Comparison of ENCODE assay signal across 9 cellular contexts in the genomic region with DNA sequence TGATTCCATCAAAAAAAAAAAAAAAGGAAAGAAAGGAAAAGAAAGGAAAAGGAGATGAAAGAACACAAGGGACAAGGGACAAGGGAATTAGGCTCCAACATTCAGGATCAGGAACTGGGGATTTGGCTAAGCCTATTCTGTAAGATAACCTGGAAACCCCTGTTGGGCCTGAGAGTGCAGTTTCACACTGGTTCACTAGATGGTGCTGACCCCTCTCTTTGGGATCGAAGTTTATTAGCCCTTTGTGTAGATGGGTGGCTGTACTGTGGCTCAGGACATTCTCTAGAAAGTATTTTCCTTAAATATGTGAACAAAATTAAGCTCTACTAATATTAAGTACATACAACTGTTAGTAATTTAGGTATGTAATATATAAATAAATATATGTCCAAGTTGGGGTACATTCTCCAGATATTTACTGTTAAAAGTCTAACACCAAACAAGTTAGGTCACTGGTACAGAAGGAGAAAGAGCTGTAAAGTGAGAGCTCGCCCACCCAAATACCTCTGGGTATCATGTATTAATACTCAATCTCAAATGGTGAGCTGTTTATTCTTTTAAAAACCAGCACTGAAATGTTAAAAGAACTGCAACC. TPM values are rescaled to one million over a fixed set of nuclear protein-coding genes. Genes with fewer than 3 reads are reported as not detected.
DNase-seq lines count a peak whose midpoint lies in the region; ATAC-seq and TF ChIP-seq lines count a peak whose summit lies in the region.
"Had no signal": no experiment of that assay in that cellular context is flagged by ENCODE, and none has a peak within 500 bp of the region (broad histone marks: within the 10 kb centered on the region; RNA-seq: fewer than 3 reads in every experiment).

No MANE protein-coding gene starts in this region.

- no peak overlapping the region for H3K27ac ChIP-seq in dorsolateral prefrontal cortex
- no peak overlapping the region for H3K27ac ChIP-seq in lung (ENCODE audit: low read depth in 1 of 2, low read length in 1 of 2)
- H3K27ac ChIP-seq in tibial nerve: no peak overlapping the region

- ATAC-seq in Right ventricle myocardium inferior (peak; percentile 75), lung (ENCODE audit: insufficient read depth, low FRiP score) (peak; percentile 66)

- H3K27me3 ChIP-seq in H7 (ENCODE audit: control insufficient read depth, insufficient read depth, low read length) (no peaks in the 10 kb centered on the region), dorsolateral prefrontal cortex (no peaks in the 10 kb centered on the region), lung (ENCODE audit: control insufficient read depth, insufficient read depth) (peaks cover 3% of the 10 kb centered on the region), tibial nerve (no peaks in the 10 kb centered on the region)

- no peak for TF ChIP-seq POLR2A in tibial nerve (IDR thresholded peaks at IDR 0.05)

- TF ChIP-seq EP300 in tibial nerve (IDR thresholded peaks at IDR 0.05): no peak

- H3K4me1 ChIP-seq in lung (ENCODE audit: control insufficient read depth in 2 of 2, insufficient read depth in 2 of 2, low read length in 2 of 2) (no peaks in the 10 kb centered on the region), tibial nerve (no peaks in the 10 kb centered on the region)

- DNase-seq in Right ventricle myocardium inferior (ENCODE audit: missing footprints) (no peak), cardiac septum (ENCODE audit: low spot score) (no peak), H7 (peak; percentile 69), SK-N-DZ (ENCODE audit: low spot score) (peak; percentile 54), dorsolateral prefrontal cortex (peak in 4 of 10 donors; percentile 4 to 48 (median 27)), lung (ENCODE audit: low spot score) (peak; percentile 45), tibial nerve (ENCODE audit: low spot score in 2 of 2) (peak; percentile 37 to 69)

- 44 to 46% methylated on average over 2 of the region's 2 CpGs for WGBS in lung, 2 donors
- 45 to 47% methylated on average over 2 of the region's 2 CpGs for WGBS in tibial nerve, 2 donors

- H3K9me3 ChIP-seq in lung (ENCODE audit: control insufficient read depth in 2 of 2, insufficient read depth in 1 of 2, low read length in 1 of 2): no peaks in the 10 kb centered on the region
- H3K9me3 ChIP-seq in tibial nerve: no peaks in the 10 kb centered on the region

- TF ChIP-seq CTCF in LNCAP (IDR thresholded peaks at IDR 0.05) (peak; percentile 88), dorsolateral prefrontal cortex (IDR thresholded peaks at IDR 0.05 in 54 of 56, conservative IDR thresholded peaks at IDR 0.05 in 2 of 56; ENCODE audit: low read depth in 1 of 56, partially characterized antibody in 56 of 56) (peak; percentile 17 to 93 (median 75)), lung (IDR thresholded peaks at IDR 0.05; ENCODE audit: control extremely low read depth, extremely low read depth) (peak; percentile 61), tibial nerve (IDR thresholded peaks at IDR 0.05) (peak; percentile 56 to 79 (median 70))

- H3K36me3 ChIP-seq in H7 (replicated peaks; ENCODE audit: control insufficient read depth, insufficient read depth, low read length) (no peaks in the 10 kb centered on the region), lung (ENCODE audit: control insufficient read depth in 2 of 2, insufficient read depth in 2 of 2, low read length in 2 of 2) (no peaks in the 10 kb centered on the region), tibial nerve (no peaks in the 10 kb centered on the region)

- intact Hi-C loops in Right ventricle myocardium inferior (cut with DNase I) (loop anchor here (5.0 to 10.0 kb wide), 2 partner anchors 110 to 217 kb away; partner anchors contain the start of gene ENPP1), cardiac septum (cut with DNase I) (no loop called here), dorsolateral prefrontal cortex (cut with DNase I) (loop anchor here (2.0 to 5.0 kb wide), 3 partner anchors 112 to 216 kb away; partner anchors contain the start of gene ENPP1 (in 1 of the 2))

- H3K4me3 ChIP-seq in H7 (ENCODE audit: insufficient read depth, low read depth, low read length) (no peak overlapping the region), dorsolateral prefrontal cortex (no peak overlapping the region), lung (no peak overlapping the region), tibial nerve (no peak overlapping the region)

RNA-seq across cellular contexts. Expression of gene OR2A4, which starts 6.3 kb away (rescaled TPM):
- not detected for total RNA-seq in Right ventricle myocardium inferior
- 0.13 TPM for total RNA-seq in cardiac septum
- total RNA-seq in H7 (2014; rRNA removed; shearing (Covaris generic)): not detected in 2 replicates
- not detected in 2 replicates for polyA plus RNA-seq in SK-N-DZ (2014; cell fraction: cytosol; rRNA removed)
- polyA plus RNA-seq in SK-N-DZ (2014; cell fraction: nucleus; rRNA removed): not detected in 2 replicates
- total RNA-seq in dorsolateral prefrontal cortex: under 1 TPM in 12 of 120 experiments, not detected in 108; 0.28 to 0.82 (median 0.38) TPM
- total RNA-seq in lung: not detected
- not detected for polyA plus RNA-seq in lung
- not detected for total RNA-seq in tibial nerve

RNA-seq across cellular contexts. Expression of gene CTAGE9, which starts 15.9 kb away (rescaled TPM):
- total RNA-seq in Right ventricle myocardium inferior (not detected), cardiac septum (not detected), dorsolateral prefrontal cortex (not detected), lung (not detected), tibial nerve (not detected)
- total RNA-seq in H7 (2014; rRNA removed; shearing (Covaris generic)): not detected in 2 replicates
- not detected in 2 replicates for polyA plus RNA-seq in SK-N-DZ (2014; cell fraction: cytosol; rRNA removed)
- not detected in 2 replicates for polyA plus RNA-seq in SK-N-DZ (2014; cell fraction: nucleus; rRNA removed)
- polyA plus RNA-seq in lung: not detected
- total RNA-seq: lower leg skin had no signal

RNA-seq across cellular contexts. Expression of gene ENPP3, which starts 57.8 kb away (rescaled TPM):
- total RNA-seq in Right ventricle myocardium inferior (0.16 TPM), cardiac septum (0.16 TPM), dorsolateral prefrontal cortex (1 to 10 TPM in 74 of 120 experiments, under 1 TPM in 46; 0.19 to 2.9 (median 1.1) TPM), lung (1 to 10 TPM in 1 of 2 donors, under 1 TPM in 1; 0.77 to 2.9 TPM), tibial nerve (1 to 10 TPM in 3 of 4 donors, under 1 TPM in 1; 0.66 to 5.3 (median 1.3) TPM)
- total RNA-seq in H7 (2014; rRNA removed; shearing (Covaris generic)): not detected in 2 replicates
- not detected in 2 replicates for polyA plus RNA-seq in SK-N-DZ (2014; cell fraction: cytosol; rRNA removed)
- polyA plus RNA-seq in SK-N-DZ (2014; cell fraction: nucleus; rRNA removed): 0.26 TPM in 1 of 2 replicates, not detected in the other
- under 1 TPM; 0.31 TPM for polyA plus RNA-seq in lung

Comparison
In these comparisons a context has a peak if more than half of its experiments do, and no peak if none do; other contexts are left out.
1. DNase-seq: peak in H7 (single experiment), SK-N-DZ (single experiment), lung (single experiment) and tibial nerve (2 of 2); none in Right ventricle myocardium inferior (single experiment) and cardiac septum (single experiment).
2. Peak in every context shown above with its lines, with median percentiles within 50 percentile points of each other: CTCF ChIP-seq.